Comparison of ENCODE assay signal across 15 cellular contexts in the genomic region with DNA sequence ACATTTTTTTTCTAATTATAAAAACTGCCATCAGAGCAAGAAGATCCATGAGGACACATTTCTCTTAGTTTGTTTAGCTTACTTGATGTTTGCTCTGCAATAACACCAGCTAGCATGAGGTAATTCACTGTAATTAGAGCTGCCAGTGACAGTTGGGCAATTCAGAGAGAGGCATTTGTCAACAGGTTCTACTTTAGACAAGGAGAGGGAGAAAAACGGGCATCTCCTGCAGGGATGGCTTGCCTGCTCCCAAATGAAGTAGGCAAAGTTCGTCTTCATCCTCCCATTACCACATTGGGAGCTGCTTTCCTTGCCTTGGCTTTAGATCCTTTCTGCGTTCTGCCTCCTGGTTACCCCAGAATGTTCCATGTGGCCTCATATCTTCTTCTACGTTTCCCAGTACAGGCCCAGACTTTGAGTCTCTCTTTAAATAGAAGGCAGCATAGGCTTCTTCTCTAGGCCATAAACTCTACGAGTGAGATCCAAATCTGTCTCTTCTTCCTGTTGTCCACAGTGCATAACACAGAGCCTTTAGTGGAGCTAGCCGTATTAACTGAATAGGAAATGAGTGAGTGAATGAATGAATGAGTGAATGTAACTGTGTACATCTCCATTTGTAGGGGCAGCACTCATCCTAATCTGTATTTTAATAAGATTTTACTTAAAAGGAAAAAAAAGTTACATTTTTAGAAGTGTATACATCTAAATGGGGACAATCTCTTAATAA. TPM values are rescaled to one million over a fixed set of nuclear protein-coding genes. Genes with fewer than 3 reads are reported as not detected.
DNase-seq lines count a peak whose midpoint lies in the region; ATAC-seq and TF ChIP-seq lines count a peak whose summit lies in the region.
"Had no signal": no experiment of that assay in that cellular context is flagged by ENCODE, and none has a peak within 500 bp of the region (broad histone marks: within the 10 kb centered on the region; RNA-seq: fewer than 3 reads in every experiment).

No MANE protein-coding gene starts in this region.

- peak in 1 of 2 donors; percentile 47 for TF ChIP-seq POLR2A in gastrocnemius medialis (IDR thresholded peaks at IDR 0.05)

- peak; percentile 97 for DNase-seq in NCI-H1417 treated with DMSO at 0.1 percent for 48 hours (lab: John Stamatoyannopoulos, UW)
- DNase-seq in NCI-H510A (lab: John Stamatoyannopoulos, UW): peak; percentile 61
- DNase-seq in epithelial cell of esophagus (ENCODE audit: low read depth): peak; percentile 63
- peak; percentile 70 to 85 for DNase-seq in gastrocnemius medialis
- DNase-seq in pons (ENCODE audit: low spot score): no peak
- DNase-seq: caudate nucleus, lower lobe of right lung, Peyer's patch, thyroid gland had no signal

- peak overlapping the region; percentile 82 to 93 (median 90) for H3K27ac ChIP-seq in gastrocnemius medialis
- H3K27ac ChIP-seq: lower lobe of right lung, Peyer's patch, thyroid gland had no signal

- H3K27me3 ChIP-seq in gastrocnemius medialis: no peaks in the 10 kb centered on the region
- H3K27me3 ChIP-seq: Peyer's patch, thyroid gland had no signal

- in situ Hi-C loops in gastrocnemius medialis (cut with MboI; ENCODE audit: low sequenced_read_pairs in 4 of 4): no loop called here

- no peak overlapping the region for H3K4me3 ChIP-seq in epithelial cell of esophagus (ENCODE audit: low read length)
- peak overlapping the region in 1 of 4 donors; percentile 3 for H3K4me3 ChIP-seq in gastrocnemius medialis
- H3K4me3 ChIP-seq: lower lobe of right lung, Peyer's patch, thyroid gland had no signal

- H3K4me1 ChIP-seq in gastrocnemius medialis: peaks cover 26 to 35% of the 10 kb centered on the region in 2 donors
- H3K4me1 ChIP-seq: lower lobe of right lung, Peyer's patch, thyroid gland had no signal

- intact Hi-C loops in gastrocnemius medialis (cut with DNase I; ENCODE audit: low total_unique reads): no loop called here

- H3K36me3 ChIP-seq in gastrocnemius medialis: peaks cover 0 to 4% of the 10 kb centered on the region in 2 donors
- H3K36me3 ChIP-seq: lower lobe of right lung, Peyer's patch, thyroid gland had no signal

- TF ChIP-seq CTCF in epithelial cell of esophagus (IDR thresholded peaks at IDR 0.05; ENCODE audit: insufficient read depth, low read depth, low read length, missing control alignments): no peak
- TF ChIP-seq CTCF in gastrocnemius medialis (IDR thresholded peaks at IDR 0.05 in 4 of 5, conservative IDR thresholded peaks at IDR 0.05 in 1 of 5): no peak

- peak; percentile 96 to 98 for ATAC-seq in gastrocnemius medialis
- no peak for ATAC-seq in GM19467 (IDR thresholded peaks at IDR 0.05; ENCODE audit: unreplicated experiment)
- ATAC-seq in GM21529 (IDR thresholded peaks at IDR 0.05; ENCODE audit: unreplicated experiment): no peak
- ATAC-seq in HG02970 (IDR thresholded peaks at IDR 0.05; ENCODE audit: low FRiP score, unreplicated experiment): no peak

- H3K9me3 ChIP-seq in gastrocnemius medialis: no peaks in the 10 kb centered on the region
- H3K9me3 ChIP-seq: lower lobe of right lung, Peyer's patch, thyroid gland had no signal

RNA-seq across cellular contexts. Expression of gene ASB15, which starts 21.2 kb away (rescaled TPM):
- 10 to 100 TPM in 2 of 4 donors, 1 to 10 TPM in 2; 5.3 to 26.0 (median 10.4) TPM for total RNA-seq in gastrocnemius medialis
- total RNA-seq: activated T-helper 1 cell treated with anti-CD3 and anti-CD28 coated beads, Interleukin-12 subunit alpha, Interleukin-12 subunit beta, Interleukin-2, Interleukin-4 antibody, amounts not matched to agents 30 ng/mL and 10 ng/mL and 1 ng/mL, durations not matched to agents 14 hours and 24 hours and 36 hours; fibroblast of lung; lower lobe of right lung; omental fat pad; Peyer's patch; thyroid gland had no signal

RNA-seq across cellular contexts. Expression of gene LMOD2, which starts 32.8 kb away (rescaled TPM):
- total RNA-seq in gastrocnemius medialis: 100 to 1,000 TPM; 150 to 518 (median 314) TPM
- total RNA-seq: activated T-helper 1 cell treated with anti-CD3 and anti-CD28 coated beads, Interleukin-12 subunit alpha, Interleukin-12 subunit beta, Interleukin-2, Interleukin-4 antibody, amounts not matched to agents 30 ng/mL and 10 ng/mL and 1 ng/mL, durations not matched to agents 14 hours and 24 hours and 36 hours; fibroblast of lung; lower lobe of right lung; omental fat pad; Peyer's patch; thyroid gland had no signal

Comparison
In these comparisons a context has a peak if more than half of its experiments do, and no peak if none do; other contexts are left out.
1. ATAC-seq: peak in gastrocnemius medialis (2 of 2); none in GM19467 (single experiment), GM21529 (single experiment) and HG02970 (single experiment).